Comparison of ENCODE assay signal across 27 cellular contexts in the genomic region with DNA sequence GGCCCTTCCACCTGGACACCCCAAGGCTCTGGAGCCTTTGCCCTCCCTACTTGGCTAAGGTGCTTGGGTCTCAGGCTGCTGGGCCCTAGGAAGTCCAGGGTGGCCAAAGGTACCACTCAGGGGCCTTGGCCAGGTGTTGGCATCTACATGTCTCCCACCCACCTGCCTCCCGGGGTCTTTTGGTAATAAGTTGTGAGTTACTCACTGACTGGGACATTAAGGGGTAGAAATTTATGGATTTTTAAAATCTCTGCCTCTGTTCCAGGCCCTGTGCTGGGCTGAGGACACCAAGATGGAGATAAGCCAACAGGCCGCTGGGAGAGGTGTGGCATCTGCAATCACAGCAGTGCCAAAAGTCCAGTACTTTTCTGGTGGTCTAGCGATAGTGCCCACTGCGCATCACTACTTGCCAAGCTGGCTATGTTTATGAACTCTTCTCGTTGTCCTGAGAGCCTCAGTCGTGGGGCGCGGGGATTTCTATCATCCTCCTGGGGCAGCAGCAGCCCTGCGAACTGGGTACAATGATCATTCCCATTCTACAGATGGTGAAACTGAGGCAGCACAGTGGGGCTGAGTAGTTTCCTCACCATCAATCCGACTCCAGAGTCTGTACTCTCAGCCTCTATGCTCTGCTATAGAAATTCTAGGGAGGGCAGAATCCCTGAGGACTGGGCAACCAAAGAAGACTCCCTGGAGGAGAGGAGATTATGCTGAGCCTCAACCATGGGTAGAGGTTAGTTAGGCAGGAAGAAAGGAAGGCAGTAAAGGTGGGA. TPM values are rescaled to one million over a fixed set of nuclear protein-coding genes. Genes with fewer than 3 reads are reported as not detected.
DNase-seq lines count a peak whose midpoint lies in the region; ATAC-seq, FAIRE-seq and TF ChIP-seq lines count a peak whose summit lies in the region.
"Had no signal": no experiment of that assay in that cellular context is flagged by ENCODE, and none has a peak within 500 bp of the region (broad histone marks: within the 10 kb centered on the region; RNA-seq: fewer than 3 reads in every experiment).

No MANE protein-coding gene starts in this region.

- H3K4ac ChIP-seq in trophoblast cell (ENCODE audit: low read depth, low read length): no peak overlapping the region

- H3K4me1 Mint-ChIP-seq in endodermal cell: peaks cover 6% of the 10 kb centered on the region
- H3K4me1 Mint-ChIP-seq in T-cell: no peaks in the 10 kb centered on the region
- H3K4me1 Mint-ChIP-seq: CD8-positive, alpha-beta memory T cell had no signal

- no peak for DNase-seq in HepG2 (ENCODE audit: low spot score)
- no peak for DNase-seq in right lobe of liver
- no peak for DNase-seq in endodermal cell
- DNase-seq in sciatic nerve (ENCODE audit: low spot score): peak; percentile 43
- peak; percentile 40 for DNase-seq in upper lobe of right lung
- DNase-seq in T-cell: no peak
- DNase-seq in trophoblast cell: no peak
- DNase-seq in HCEC 1CT: no peak
- DNase-seq: 8988T; ACHN; AML-193; BE2C; CD4-positive, alpha-beta T cell; CD8-positive, alpha-beta memory T cell; DMS 273 treated with DMSO at 0.1 percent for 48 hours; DMS79; EL; GDM1; GOT3 had no signal

- no peak overlapping the region for H3K23ac ChIP-seq in trophoblast cell (ENCODE audit: low read length)

- H3K9me3 ChIP-seq in HepG2 (ENCODE audit: low read length): no peaks in the 10 kb centered on the region
- no peaks in the 10 kb centered on the region for H3K9me3 ChIP-seq in right lobe of liver
- H3K9me3 ChIP-seq in endodermal cell (ENCODE audit: control insufficient read depth, low read length): no peaks in the 10 kb centered on the region
- H3K9me3 ChIP-seq in upper lobe of right lung: no peaks in the 10 kb centered on the region
- no peaks in the 10 kb centered on the region for H3K9me3 ChIP-seq in trophoblast cell (ENCODE audit: insufficient read depth, low read depth, low read length)
- H3K9me3 ChIP-seq: A549, BE2C, HAP-1 had no signal

- no peak overlapping the region for H2AK5ac ChIP-seq in trophoblast cell (ENCODE audit: low read length)

- H3K18ac ChIP-seq in trophoblast cell (ENCODE audit: low read length): no peak overlapping the region

- no peaks in the 10 kb centered on the region for H4K20me1 ChIP-seq in HepG2 (ENCODE audit: insufficient read depth, low read length)

- no peaks in the 10 kb centered on the region for H3K27me3 Mint-ChIP-seq in endodermal cell (ENCODE audit: insufficient read depth)
- H3K27me3 Mint-ChIP-seq in T-cell: no peaks in the 10 kb centered on the region
- H3K27me3 Mint-ChIP-seq: CD4-positive, alpha-beta T cell; CD8-positive, alpha-beta memory T cell had no signal

- no peak overlapping the region for H4K12ac ChIP-seq in trophoblast cell (ENCODE audit: low read depth, low read length)

- H2BK120ac ChIP-seq in trophoblast cell (ENCODE audit: insufficient read depth, low read length, poor library complexity): no peak overlapping the region

- H3K14ac ChIP-seq in trophoblast cell (ENCODE audit: low read length): no peak overlapping the region

- H3K27me3 ChIP-seq in HepG2 (ENCODE audit: control insufficient read depth in 1 of 2, insufficient read depth in 2 of 2, low read length in 2 of 2) (peaks cover 1 to 4% of the 10 kb centered on the region in 2 experiments; a peak in 2 of 5 replicates), right lobe of liver (no peaks in the 10 kb centered on the region), endodermal cell (ENCODE audit: control insufficient read depth, insufficient read depth, low read length, poor library complexity, severe bottlenecking) (no peaks in the 10 kb centered on the region), upper lobe of right lung (no peaks in the 10 kb centered on the region), trophoblast cell (ENCODE audit: insufficient read depth, low read length) (no peaks in the 10 kb centered on the region)
- H3K27me3 ChIP-seq: BE2C; BLaER1 treated with 17β-estradiol and CSF1 and Interleukin-3, amounts not matched to agents 10 nM and 100 nM had no signal

- H3K4me3 Mint-ChIP-seq in endodermal cell: no peak overlapping the region
- no peak overlapping the region for H3K4me3 Mint-ChIP-seq in T-cell
- H3K4me3 Mint-ChIP-seq: CD14-positive monocyte; CD4-positive, alpha-beta T cell had no signal

- H4K8ac ChIP-seq in trophoblast cell (ENCODE audit: low read depth, low read length): no peak overlapping the region

- H3K27ac ChIP-seq in HepG2 (ENCODE audit: extremely low read length, insufficient read depth, low read length) (no peak overlapping the region), right lobe of liver (no peak overlapping the region), endodermal cell (ENCODE audit: low read depth, low read length) (no peak overlapping the region), upper lobe of right lung (no peak overlapping the region), trophoblast cell (ENCODE audit: low read depth, low read length) (no peak overlapping the region)
- H3K27ac ChIP-seq: A549; BLaER1 treated with 17β-estradiol and CSF1 and Interleukin-3, amounts not matched to agents 10 nM and 100 nM had no signal

- H3K9me3 Mint-ChIP-seq in endodermal cell (peaks cover 2% of the 10 kb centered on the region), T-cell (no peaks in the 10 kb centered on the region)
- H3K9me3 Mint-ChIP-seq: CD4-positive, alpha-beta T cell; CD8-positive, alpha-beta memory T cell had no signal

- H3K4me3 ChIP-seq in HepG2 (replicated peaks in 1 of 3; ENCODE audit: insufficient read depth in 1 of 3, low read depth in 2 of 3, low read length in 3 of 3) (no peak overlapping the region), right lobe of liver (no peak overlapping the region), endodermal cell (ENCODE audit: low read length) (no peak overlapping the region), upper lobe of right lung (no peak overlapping the region), trophoblast cell (ENCODE audit: low read depth, low read length) (no peak overlapping the region)
- H3K4me3 ChIP-seq: A549; BLaER1 treated with 17β-estradiol and CSF1 and Interleukin-3, amounts not matched to agents 10 nM and 100 nM; GM12878; HAP-1 had no signal

- TF ChIP-seq EP300 in HepG2 (IDR thresholded peaks at IDR 0.05; ENCODE audit: low read depth in 2 of 2, low read length in 2 of 2) (no peak), HepG2 (CRISPR knock-in tag; IDR thresholded peaks at IDR 0.05; ENCODE audit: borderline replicate concordance) (no peak)

- TF ChIP-seq CTCF in HepG2 (CRISPR knock-in tag; IDR thresholded peaks at IDR 0.05): no peak
- TF ChIP-seq CTCF in right lobe of liver (IDR thresholded peaks at IDR 0.05): no peak
- no peak for TF ChIP-seq CTCF in endodermal cell (conservative IDR thresholded peaks at IDR 0.05)
- no peak for TF ChIP-seq CTCF in upper lobe of right lung (IDR thresholded peaks at IDR 0.05)

- no peak overlapping the region for H4K91ac ChIP-seq in trophoblast cell (ENCODE audit: low read depth, low read length)

- in situ Hi-C loops in HepG2 (cut with HindIII; ENCODE audit: extremely low pct_ligation_motif_present, low pct_unique_long_range_greater_than_20kb): no loop called here

- H3K79me2 ChIP-seq in HepG2 (ENCODE audit: insufficient read depth, low read length): no peaks in the 10 kb centered on the region
- H3K79me2 ChIP-seq in trophoblast cell (ENCODE audit: control insufficient read depth, insufficient read depth, low read length, poor library complexity): no peaks in the 10 kb centered on the region

- POLR2A ChIA-PET in HepG2 (lab: Yijun Ruan, JAX) (no interaction called here), T-cell (lab: Charles Lee) (interaction anchor here in 1 of 2 donors (0.7 kb wide), 1 partner anchor 297 kb away, joined by 3 read pairs; no protein-coding TSS in a partner anchor)

- 70% methylated on average over 8 of the region's 10 CpGs for WGBS in HepG2 (ENCODE audit: low lambda C conversion rate)
- 83% methylated on average over 5 of the region's 10 CpGs for WGBS in right lobe of liver (ENCODE audit: insufficient coverage, low coverage, low lambda C conversion rate, missing lambda C conversion rate)
- WGBS in endodermal cell (ENCODE audit: insufficient coverage in 1 of 2, insufficient read length in 1 of 2), 2 experiments: 94 to 98% methylated on average over 6 to 10 of the region's 10 CpGs
- no CpG with 5 or more reads among the region's 10 CpGs for WGBS in trophoblast cell (ENCODE audit: extremely low coverage, insufficient coverage, insufficient read length)

- intact Hi-C loops in HepG2 (cut with micrococcal nuclease; ENCODE audit: unreplicated experiment) (no loop called here), right lobe of liver (cut with DNase I) (no loop called here), sciatic nerve (cut with DNase I) (no loop called here), upper lobe of right lung (cut with DNase I) (no loop called here)

- no peak for TF ChIP-seq RAD21 in HepG2 (CRISPR knock-in tag; IDR thresholded peaks at IDR 0.05)

- H3K4me1 ChIP-seq in HepG2 (ENCODE audit: insufficient read depth, low read length) (no peaks in the 10 kb centered on the region), right lobe of liver (no peaks in the 10 kb centered on the region), endodermal cell (ENCODE audit: control insufficient read depth, insufficient read depth, low read length) (no peaks in the 10 kb centered on the region), upper lobe of right lung (peaks cover 1% of the 10 kb centered on the region), trophoblast cell (ENCODE audit: control insufficient read depth in 1 of 2, insufficient read depth in 2 of 2, low read length in 2 of 2) (peaks cover 0 to under 1% of the 10 kb centered on the region in 2 experiments)
- H3K4me1 ChIP-seq: A549, BE2C, HAP-1 had no signal

- H3K79me1 ChIP-seq in trophoblast cell (ENCODE audit: low read length): no peaks in the 10 kb centered on the region

- no peak overlapping the region for H3K4me2 ChIP-seq in HepG2 (ENCODE audit: low read depth, low read length)
- no peak overlapping the region for H3K4me2 ChIP-seq in trophoblast cell (ENCODE audit: low read length)
- H3K4me2 ChIP-seq: A549; BLaER1 treated with 17β-estradiol and CSF1 and Interleukin-3, amounts not matched to agents 10 nM and 100 nM had no signal

- CTCF ChIA-PET in HepG2 (lab: Yijun Ruan, JAX; ENCODE audit: low intra/inter-chr PET ratio, low total read pairs): interaction anchor here (0.5 kb wide), 1 partner anchor 1198 kb away, joined by 4 read pairs; no protein-coding TSS in a partner anchor
- CTCF ChIA-PET in T-cell (lab: Charles Lee): no interaction called here

- no peaks in the 10 kb centered on the region for H3K36me3 Mint-ChIP-seq in endodermal cell (ENCODE audit: low read depth)
- no peaks in the 10 kb centered on the region for H3K36me3 Mint-ChIP-seq in T-cell
- H3K36me3 Mint-ChIP-seq: CD14-positive monocyte; CD8-positive, alpha-beta memory T cell had no signal

- no peak overlapping the region for H2BK12ac ChIP-seq in trophoblast cell (ENCODE audit: low read length)

- BruUV-seq in HepG2 (replicated peaks; lab: Mats Ljungman, UMichigan): no TSS peak

- H3K9ac ChIP-seq in HepG2 (ENCODE audit: insufficient read depth, low read depth, low read length) (no peak overlapping the region), endodermal cell (ENCODE audit: extremely low read depth, low read length, poor library complexity, severe bottlenecking) (no peak overlapping the region), trophoblast cell (ENCODE audit: low read length) (no peak overlapping the region)
- H3K9ac ChIP-seq: BLaER1 treated with 17β-estradiol and CSF1 and Interleukin-3, amounts not matched to agents 10 nM and 100 nM had no signal

- no peak for TF ChIP-seq POLR2A in HepG2 (IDR thresholded peaks at IDR 0.05; ENCODE audit: insufficient read depth in 1 of 2, low read depth in 2 of 2, low read length in 2 of 2)
- no peak for TF ChIP-seq POLR2A in right lobe of liver (IDR thresholded peaks at IDR 0.05)

- no peak overlapping the region for H2BK5ac ChIP-seq in trophoblast cell (ENCODE audit: low read depth, low read length, poor library complexity)

- no peak overlapping the region for H2AFZ ChIP-seq in HepG2 (ENCODE audit: low read length)
- H2AFZ ChIP-seq in trophoblast cell (ENCODE audit: insufficient read depth, low read length, poor library complexity): no peak overlapping the region

- peak overlapping the region; percentile 42 for H3K27ac Mint-ChIP-seq in endodermal cell
- no peak overlapping the region for H3K27ac Mint-ChIP-seq in T-cell
- H3K27ac Mint-ChIP-seq: CD14-positive monocyte; CD4-positive, alpha-beta T cell had no signal

- ATAC-seq in HepG2 (no peak), right lobe of liver (no peak), sciatic nerve (no peak), upper lobe of right lung (no peak), T-cell (replicated peaks in 1 of 4) (no peak)
- ATAC-seq: GM12878 had no signal

- no peak for FAIRE-seq in HepG2 (lab: Jason Lieb, UNC)
- FAIRE-seq: A549, D721Med, GM12878, GM18507, H54 had no signal

- no peaks in the 10 kb centered on the region for H3K36me3 ChIP-seq in HepG2 (replicated peaks in 1 of 2; ENCODE audit: control insufficient read depth in 1 of 2, insufficient read depth in 2 of 2, low read length in 2 of 2)
- no peaks in the 10 kb centered on the region for H3K36me3 ChIP-seq in right lobe of liver
- H3K36me3 ChIP-seq in endodermal cell (ENCODE audit: control insufficient read depth, insufficient read depth, low read length): no peaks in the 10 kb centered on the region
- H3K36me3 ChIP-seq in upper lobe of right lung: no peaks in the 10 kb centered on the region
- H3K36me3 ChIP-seq in trophoblast cell (ENCODE audit: control insufficient read depth in 1 of 2, insufficient read depth in 2 of 2, low read length in 2 of 2): no peaks in the 10 kb centered on the region
- H3K36me3 ChIP-seq: BE2C; BLaER1 treated with 17β-estradiol and CSF1 and Interleukin-3, amounts not matched to agents 10 nM and 100 nM; HAP-1 had no signal

RNA-seq across cellular contexts. Expression of a gene that starts 36.2 kb away (rescaled TPM):
- total RNA-seq in HepG2 (2016; rRNA removed; fragmentation: Illumina TruSeq; extraction: Trizol) (not detected in 2 replicates), right lobe of liver (not detected), endodermal cell (not detected), sciatic nerve (not detected), upper lobe of right lung (not detected), T-cell (not detected)
- total RNA-seq in HepG2 (2016; cell fraction: cytosol; rRNA removed; fragmentation: Illumina TruSeq; extraction: Trizol; ENCODE audit: low read depth): not detected in 2 replicates
- not detected in 2 replicates for total RNA-seq in HepG2 (2016; cell fraction: insoluble cytoplasmic fraction; rRNA removed; fragmentation: Illumina TruSeq; extraction: Trizol)
- total RNA-seq in HepG2 (2016; cell fraction: membrane; rRNA removed; fragmentation: Illumina TruSeq; extraction: Trizol): not detected in 2 replicates
- not detected in 2 replicates for total RNA-seq in HepG2 (2016; cell fraction: nucleus; rRNA removed; fragmentation: Illumina TruSeq; extraction: Trizol)
- not detected in 2 replicates for polyA plus RNA-seq in HepG2 (2011; rRNA removed)
- not detected in 2 replicates for polyA plus RNA-seq in HepG2 (2011; cell fraction: cytosol; rRNA removed)
- not detected in 2 replicates for polyA plus RNA-seq in HepG2 (2011; cell fraction: nucleus; rRNA removed)
- polyA plus RNA-seq in HepG2 (2012): not detected in 2 replicates
- not detected in 2 replicates for polyA plus RNA-seq in HepG2 (2016; cell fraction: cytosol; fragmentation: Illumina TruSeq; extraction: Trizol; ENCODE audit: low read depth)
- polyA plus RNA-seq in HepG2 (2016; cell fraction: insoluble cytoplasmic fraction; fragmentation: Illumina TruSeq; extraction: Trizol; ENCODE audit: low read depth): not detected in 2 replicates
- polyA plus RNA-seq in HepG2 (2016; cell fraction: membrane; fragmentation: Illumina TruSeq; extraction: Trizol; ENCODE audit: low read depth): not detected in 2 replicates
- polyA plus RNA-seq in HepG2 (2016; cell fraction: nucleus; fragmentation: Illumina TruSeq; extraction: Trizol; ENCODE audit: insufficient read depth, low read depth): not detected in 2 replicates
- polyA minus RNA-seq in HepG2 (2011; rRNA and poly(A)+ RNA removed; ENCODE audit: low replicate concordance): not detected in 2 replicates
- polyA minus RNA-seq in HepG2 (2011; cell fraction: cytosol; rRNA and poly(A)+ RNA removed): not detected in 2 replicates
- not detected in 2 replicates for polyA minus RNA-seq in HepG2 (2011; cell fraction: nucleus; rRNA and poly(A)+ RNA removed)
- not detected for polyA plus RNA-seq in endodermal cell (2013, experiment 1 of 2)
- polyA plus RNA-seq in endodermal cell (2013, experiment 2 of 2): not detected
- polyA plus RNA-seq in trophoblast cell (2013): not detected in 2 replicates
- total RNA-seq: CD4-positive, alpha-beta T cell; CD8-positive, alpha-beta memory T cell; GM12878 had no signal
- polyA plus RNA-seq: A549; CD14-positive monocyte; CD8-positive, alpha-beta memory T cell; GM12878 had no signal

Comparison
In these comparisons a context has a peak if more than half of its experiments do, and no peak if none do; other contexts are left out.
1. DNase-seq: peak in sciatic nerve (single experiment) and upper lobe of right lung (single experiment); none in HepG2 (single experiment), right lobe of liver (0 of 3), endodermal cell (single experiment), T-cell (0 of 34), trophoblast cell (0 of 2) and HCEC 1CT (single experiment).